ENCODE assay signal across 8 cellular contexts in genomic region chr19:45681391-45682015, GRCh38. TPM values are rescaled to one million over a fixed set of nuclear protein-coding genes. Genes with fewer than 3 reads are reported as not detected.
DNase-seq lines count a peak whose midpoint lies in the region; ATAC-seq and TF ChIP-seq lines count a peak whose summit lies in the region.

No MANE protein-coding gene starts in this region.

- peak; percentile 86 to 91 (median 88) for ATAC-seq in heart left ventricle

- no peaks in the 10 kb centered on the region for H3K36me3 Mint-ChIP-seq in type B pancreatic cell

- TF ChIP-seq CTCF in SU-DHL-6 (IDR thresholded peaks at IDR 0.05; ENCODE audit: insufficient read depth, low read length, poor library complexity, severe bottlenecking) (peak; percentile 93), adrenal gland (IDR thresholded peaks at IDR 0.05) (peak; percentile 86 to 98 (median 94)), heart left ventricle (IDR thresholded peaks at IDR 0.05) (peak; percentile 91 to 99 (median 98)), type B pancreatic cell (conservative IDR thresholded peaks at IDR 0.05) (peak; percentile 98)

- peak overlapping the region; percentile 10 for H3K4me3 ChIP-seq in HAP-1
- H3K4me3 ChIP-seq in SU-DHL-6 (ENCODE audit: insufficient read depth, low read length, poor library complexity, severe bottlenecking), result no peak overlapping the region
- H3K4me3 ChIP-seq in adrenal gland, result peak overlapping the region in 2 of 4 donors; percentile 4 to 56
- H3K4me3 ChIP-seq in heart left ventricle, result peak overlapping the region; percentile 3 to 55 (median 47)

- no peaks in the 10 kb centered on the region for H3K9me2 ChIP-seq in SU-DHL-6 (replicated peaks; ENCODE audit: insufficient read depth, low read length)

- H3K4me3 Mint-ChIP-seq in type B pancreatic cell, result peak overlapping the region; percentile 85

- H3K4me2 ChIP-seq in SU-DHL-6 (ENCODE audit: low read depth, low read length, poor library complexity, severe bottlenecking), result peak overlapping the region; percentile 64

- peak; percentile 82 for DNase-seq in EH (ENCODE audit: low read depth)
- peak; percentile 74 to 87 for DNase-seq in HAP-1 (ENCODE audit: low spot score in 2 of 2)
- DNase-seq in NCI-H128 (lab: John Stamatoyannopoulos, UW; ENCODE audit: unreplicated experiment), result peak; percentile 73
- DNase-seq in adrenal gland, result peak; percentile 83 to 96 (median 88)
- peak; percentile 78 to 91 (median 86) for DNase-seq in heart left ventricle
- DNase-seq in posterior cingulate gyrus, result peak; percentile 77 to 99 (median 84)
- DNase-seq in type B pancreatic cell (ENCODE audit: extremely low spot score, unreplicated experiment), result peak; percentile 87

- H3K27me3 Mint-ChIP-seq in type B pancreatic cell, result peaks cover 24% of the 10 kb centered on the region

- H3K27ac Mint-ChIP-seq in type B pancreatic cell, result peak overlapping the region; percentile 46

- in situ Hi-C loops in HAP-1 (cut with MboI; ENCODE audit: low sequenced_read_pairs), result no loop called here

- 2 to 5% (median 3%) methylated on average over 15 to 51 of the region's 51 CpGs for WGBS in adrenal gland, 4 donors
- 3 to 5% (median 4%) methylated on average over 27 to 51 of the region's 51 CpGs for WGBS in heart left ventricle, 4 donors

- H3K4me1 Mint-ChIP-seq in type B pancreatic cell (ENCODE audit: unreplicated experiment), result peaks cover 9% of the 10 kb centered on the region

- H3K36me3 ChIP-seq in HAP-1 (replicated peaks) (peaks cover 28% of the 10 kb centered on the region), SU-DHL-6 (ENCODE audit: low read length) (no peaks in the 10 kb centered on the region), adrenal gland (replicated peaks in 1 of 2) (peaks cover 0 to 15% of the 10 kb centered on the region in 2 donors), heart left ventricle (peaks cover 0 to 31% (median 16%) of the 10 kb centered on the region in 9 donors)

- H3K79me2 ChIP-seq in SU-DHL-6 (ENCODE audit: insufficient read depth, low read length), result no peaks in the 10 kb centered on the region

- H3K27me3 ChIP-seq in HAP-1 (ENCODE audit: low read depth), result no peaks in the 10 kb centered on the region
- no peaks in the 10 kb centered on the region for H3K27me3 ChIP-seq in SU-DHL-6 (ENCODE audit: low read length)
- H3K27me3 ChIP-seq in adrenal gland, result peaks cover 10% of the 10 kb centered on the region
- peaks cover 10 to 33% (median 27%) of the 10 kb centered on the region in 9 donors for H3K27me3 ChIP-seq in heart left ventricle

- TF ChIP-seq POLR2A in adrenal gland (IDR thresholded peaks at IDR 0.05), result peak; percentile 42 to 61
- peak in 1 of 2 donors; percentile 42 for TF ChIP-seq POLR2A in heart left ventricle (IDR thresholded peaks at IDR 0.05)

- intact Hi-C loops in adrenal gland (cut with DNase I) (no loop called here), heart left ventricle (cut with DNase I) (loop anchor here in 1 of 10 donors (2.0 to 5.0 kb wide), 2 partner anchors 75 to 159 kb away; no protein-coding TSS in a partner anchor), posterior cingulate gyrus (cut with DNase I) (loop anchor here (5.0 to 10.0 kb wide), 2 partner anchors 39 to 77 kb away; partner anchors contain the start of gene GPR4)

- H3K9me3 ChIP-seq in HAP-1 (no peaks in the 10 kb centered on the region), SU-DHL-6 (ENCODE audit: insufficient read depth, low read length) (no peaks in the 10 kb centered on the region), adrenal gland (replicated peaks in 1 of 3) (no peaks in the 10 kb centered on the region), heart left ventricle (no peaks in the 10 kb centered on the region)

- H3K9me3 Mint-ChIP-seq in type B pancreatic cell, result no peaks in the 10 kb centered on the region

- no peaks in the 10 kb centered on the region for H4K20me1 ChIP-seq in SU-DHL-6 (ENCODE audit: low read depth, low read length)

- peaks cover 7% of the 10 kb centered on the region; the same call in 1 of the 2 replicates for H3F3A ChIP-seq in SU-DHL-6 (ENCODE audit: insufficient read depth)

- no peak overlapping the region for H3K27ac ChIP-seq in SU-DHL-6 (ENCODE audit: low read depth, low read length)
- peak overlapping the region in 4 of 5 donors; percentile 68 to 94 (median 83) for H3K27ac ChIP-seq in adrenal gland
- peak overlapping the region in 11 of 12 donors; percentile 29 to 82 (median 61) for H3K27ac ChIP-seq in heart left ventricle

- H2AFZ ChIP-seq in SU-DHL-6 (ENCODE audit: low read depth, low read length, severe bottlenecking), result peak overlapping the region; percentile 96

- H3K4me1 ChIP-seq in HAP-1, result no peaks in the 10 kb centered on the region
- peaks cover 13% of the 10 kb centered on the region in 2 donors for H3K4me1 ChIP-seq in adrenal gland (replicated peaks in 1 of 2)
- H3K4me1 ChIP-seq in heart left ventricle, result peaks cover 0 to 33% (median 15%) of the 10 kb centered on the region in 12 donors

- H3K9ac ChIP-seq in SU-DHL-6 (ENCODE audit: low read length), result peak overlapping the region; percentile 48

RNA-seq across cellular contexts. Expression of gene SNRPD2, which starts 10.2 kb away (rescaled TPM):
- total RNA-seq in adrenal gland (100 to 1,000 TPM; 179 to 382 (median 294) TPM), heart left ventricle (100 to 1,000 TPM; 149 to 343 (median 248) TPM), type B pancreatic cell (ENCODE audit: low replicate concordance) (397 and 471 TPM in 2 replicates)
- polyA plus RNA-seq in adrenal gland (100 to 1,000 TPM; 233 to 440 (median 329) TPM), heart left ventricle (100 to 1,000 TPM; 318 to 343 TPM)

RNA-seq across cellular contexts. Expression of gene QPCTL, which starts 11.0 kb away (rescaled TPM):
- total RNA-seq in adrenal gland (10 to 100 TPM in 4 of 8 donors, 1 to 10 TPM in 4; 2.8 to 14.4 (median 10.7) TPM), heart left ventricle (1 to 10 TPM; 1.5 to 5.5 (median 2.8) TPM), type B pancreatic cell (ENCODE audit: low replicate concordance) (8.2 and 9.4 TPM in 2 replicates)
- polyA plus RNA-seq in adrenal gland (10 to 100 TPM in 2 of 3 donors, 1 to 10 TPM in 1; 5.2 to 17.2 (median 14.1) TPM), heart left ventricle (1 to 10 TPM; 2.9 to 4.5 TPM)

RNA-seq across cellular contexts. Expression of gene GIPR, which starts 13.5 kb away (rescaled TPM):
- total RNA-seq in adrenal gland, result under 1 TPM in 5 of 8 donors, not detected in 3; 0.28 to 0.94 (median 0.53) TPM
- 1 to 10 TPM in 1 of 3 donors, under 1 TPM in 1, not detected in 1; 0.80 to 1.8 TPM for polyA plus RNA-seq in adrenal gland
- 1 to 10 TPM in 7 of 9 donors, under 1 TPM in 2; 0.64 to 7.1 (median 4.8) TPM for total RNA-seq in heart left ventricle
- 1 to 10 TPM; 1.9 to 8.1 TPM for polyA plus RNA-seq in heart left ventricle
- 8.0 and 9.1 TPM in 2 replicates for total RNA-seq in type B pancreatic cell (ENCODE audit: low replicate concordance)

RNA-seq across cellular contexts. Expression of gene EML2, which starts 42.3 kb away (rescaled TPM):
- total RNA-seq in adrenal gland, result 100 to 1,000 TPM in 4 of 8 donors, 10 to 100 TPM in 4; 65.4 to 139 (median 97.4) TPM
- 10 to 100 TPM; 22.8 to 88.9 (median 78.9) TPM for polyA plus RNA-seq in adrenal gland
- 10 to 100 TPM; 22.4 to 50.2 (median 44.1) TPM for total RNA-seq in heart left ventricle
- polyA plus RNA-seq in heart left ventricle, result 10 to 100 TPM; 19.0 to 23.2 TPM
- 46.9 and 61.4 TPM in 2 replicates for total RNA-seq in type B pancreatic cell (ENCODE audit: low replicate concordance)

RNA-seq across cellular contexts. Expression of gene FBXO46, which starts 49.2 kb away (rescaled TPM):
- total RNA-seq in adrenal gland (10 to 100 TPM in 7 of 8 donors, 1 to 10 TPM in 1; 5.7 to 25.6 (median 12.0) TPM), heart left ventricle (10 to 100 TPM in 6 of 9 donors, 1 to 10 TPM in 3; 9.1 to 17.8 (median 10.3) TPM), type B pancreatic cell (ENCODE audit: low replicate concordance) (27.8 and 37.5 TPM in 2 replicates)
- polyA plus RNA-seq in adrenal gland (10 to 100 TPM in 1 of 3 donors, 1 to 10 TPM in 2; 3.2 to 19.5 (median 9.1) TPM), heart left ventricle (1 to 10 TPM; 7.2 TPM)
